ENCODE assay signal across 19 cellular contexts in genomic region chr4:8383016-8383415, GRCh38.
"Had no signal": no experiment of that assay in that cellular context is flagged by ENCODE, and none has a peak within 500 bp of the region (broad histone marks: within the 10 kb centered on the region; RNA-seq: fewer than 3 reads in every experiment).

No MANE protein-coding gene starts in this region.

- H3K27me3 Mint-ChIP-seq: activated CD4-positive, alpha-beta T cell treated with anti-CD3 and anti-CD28 coated beads, Interleukin-2, amount 10 ng/mL, durations not matched to agents 24 days and 14 days; central memory CD8-positive, alpha-beta T cell; stimulated activated naive CD8-positive, alpha-beta T cell treated with anti-CD3 and anti-CD28 coated beads, Interleukin-15, Interleukin-2, amounts not matched to agents 100 ng/mL and 50 ng/mL, for 24 hours had no signal

- H3K9me3 ChIP-seq: body of pancreas, esophagus muscularis mucosa, mucosa of descending colon, neutrophil, suprapubic skin, upper lobe of left lung had no signal

- H3K4me1 ChIP-seq: body of pancreas, suprapubic skin had no signal

- H3K9me3 Mint-ChIP-seq: activated CD4-positive, alpha-beta T cell treated with anti-CD3 and anti-CD28 coated beads, Interleukin-2, amount 10 ng/mL, durations not matched to agents 24 days and 14 days; activated naive CD4-positive, alpha-beta T cell treated with anti-CD3 and anti-CD28 coated beads, Interleukin-2, amount 50 U/mL, for 72 hours; activated T-cell treated with anti-CD3 and anti-CD28 coated beads, Interleukin-2, amount 50 U/mL, for 72 hours; central memory CD8-positive, alpha-beta T cell; natural killer cell; stimulated activated naive CD8-positive, alpha-beta T cell treated with anti-CD3 and anti-CD28 coated beads, Interleukin-15, Interleukin-2, amounts not matched to agents 100 ng/mL and 50 ng/mL, for 24 hours had no signal

- H3K27ac ChIP-seq: body of pancreas, neutrophil, suprapubic skin had no signal

- H3K4me1 Mint-ChIP-seq: activated CD4-positive, alpha-beta T cell treated with anti-CD3 and anti-CD28 coated beads, Interleukin-2, amount 10 ng/mL, durations not matched to agents 24 days and 14 days; central memory CD8-positive, alpha-beta T cell; natural killer cell had no signal

- H3K4me3 Mint-ChIP-seq: activated CD4-positive, alpha-beta T cell treated with anti-CD3 and anti-CD28 coated beads, Interleukin-2, amount 10 ng/mL, durations not matched to agents 24 days and 14 days; activated T-cell treated with anti-CD3 and anti-CD28 coated beads, Interleukin-2, amount 50 U/mL, for 72 hours; central memory CD8-positive, alpha-beta T cell; natural killer cell; stimulated activated naive CD8-positive, alpha-beta T cell treated with anti-CD3 and anti-CD28 coated beads, Interleukin-15, Interleukin-2, amounts not matched to agents 100 ng/mL and 50 ng/mL, for 24 hours had no signal

- ATAC-seq: activated naive CD4-positive, alpha-beta T cell treated with anti-CD3 and anti-CD28 coated beads, Interleukin-2, amount 50 U/mL, for 72 hours; activated T-cell treated with anti-CD3 and anti-CD28 coated beads, Interleukin-2, amount 50 U/mL, for 72 hours; body of pancreas; natural killer cell had no signal

- DNase-seq: activated CD4-positive, alpha-beta T cell treated with anti-CD3 and anti-CD28 coated beads, Interleukin-2, amount 10 ng/mL, durations not matched to agents 24 days and 14 days; activated CD4-positive, CD25-positive, alpha-beta regulatory T cell; activated CD8-positive, alpha-beta memory T cell treated with anti-CD3 and anti-CD28 coated beads, Interleukin-2, amount 50 U/mL, for 48 hours; activated gamma-delta T cell; activated T-cell treated with anti-CD3 and anti-CD28 coated beads, Interleukin-2, amount 50 U/mL, for 72 hours; body of pancreas; cortex of kidney; effector CD4-positive, alpha-beta T cell; glutamatergic neuron; natural killer cell; SW 1271; upper lobe of left lung had no signal

- H3K4me3 ChIP-seq: body of pancreas, esophagus muscularis mucosa, mucosa of descending colon, suprapubic skin, upper lobe of left lung had no signal

- H3K27me3 ChIP-seq: body of pancreas, esophagus muscularis mucosa, neutrophil, suprapubic skin, upper lobe of left lung had no signal

- H3K36me3 Mint-ChIP-seq: natural killer cell had no signal

- H3K27ac Mint-ChIP-seq: activated CD4-positive, alpha-beta T cell treated with anti-CD3 and anti-CD28 coated beads, Interleukin-2, amount 10 ng/mL, durations not matched to agents 24 days and 14 days; activated naive CD4-positive, alpha-beta T cell treated with anti-CD3 and anti-CD28 coated beads, Interleukin-2, amount 50 U/mL, for 72 hours; activated T-cell treated with anti-CD3 and anti-CD28 coated beads, Interleukin-2, amount 50 U/mL, for 72 hours; natural killer cell; stimulated activated naive CD8-positive, alpha-beta T cell treated with anti-CD3 and anti-CD28 coated beads, Interleukin-15, Interleukin-2, amounts not matched to agents 100 ng/mL and 50 ng/mL, for 24 hours had no signal
